In the genomic region with DNA sequence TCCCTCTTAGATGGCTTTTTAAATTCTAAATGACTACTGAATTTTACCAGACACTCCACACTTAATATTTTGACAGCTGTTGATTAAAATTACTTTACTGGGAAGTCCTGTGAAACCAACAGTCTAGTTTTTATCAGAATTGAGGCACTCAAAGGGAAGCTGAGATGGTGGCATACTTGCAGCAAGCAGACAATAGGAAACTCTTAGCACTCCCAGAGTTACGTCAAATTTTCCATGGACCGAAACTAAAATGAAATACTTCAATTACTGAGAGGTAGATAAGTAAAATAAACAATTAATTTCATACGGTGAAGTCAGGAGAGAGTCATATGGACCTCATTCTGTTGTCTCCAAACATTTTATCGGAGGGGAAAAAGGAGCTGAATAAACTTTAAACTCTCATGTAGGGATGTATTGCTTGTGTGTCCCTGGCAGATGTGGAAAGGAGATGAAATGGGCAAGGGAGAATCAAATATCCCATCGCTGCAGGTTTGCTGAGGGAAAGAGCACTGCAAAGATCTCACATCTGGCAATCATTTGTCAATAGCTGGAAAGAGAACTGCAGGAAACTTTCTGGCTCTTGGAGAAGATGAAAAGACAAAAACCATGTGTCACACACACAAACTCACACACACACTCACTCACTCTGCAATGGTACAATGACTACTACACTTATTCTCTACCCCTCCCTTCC, we compare ENCODE assay signal across 20 cellular contexts.
A peak's percentile ranks its signal among the peaks of the same experiment; 100 is the strongest.
DNase-seq lines count a peak whose midpoint lies in the region; ATAC-seq and TF ChIP-seq lines count a peak whose summit lies in the region.
"Had no signal": no experiment of that assay in that cellular context is flagged by ENCODE, and none has a peak within 500 bp of the region (broad histone marks: within the 10 kb centered on the region; RNA-seq: fewer than 3 reads in every experiment).

No MANE protein-coding gene starts in this region.

- H3K27me3 ChIP-seq in GM23338 (ENCODE audit: insufficient read depth) (no peaks in the 10 kb centered on the region), SK-N-SH (ENCODE audit: insufficient read depth) (no peaks in the 10 kb centered on the region)
- H3K27me3 ChIP-seq in naive thymus-derived CD4-positive, alpha-beta T cell (ENCODE audit: control insufficient read depth in 2 of 2, insufficient read depth in 2 of 2, low read length in 2 of 2) = no peaks in the 10 kb centered on the region

- POLR2A ChIA-PET in SK-N-SH (lab: Yijun Ruan, JAX) = no interaction called here
- POLR2A ChIA-PET in naive thymus-derived CD4-positive, alpha-beta T cell (lab: Charles Lee) = no interaction called here

- H3K9ac ChIP-seq in SK-N-SH = peak overlapping the region; percentile 7; the same call in 1 of the 2 replicates

- H3K36me3 ChIP-seq in GM23338 (ENCODE audit: insufficient read depth) (no peaks in the 10 kb centered on the region), SK-N-SH (replicated peaks in 1 of 2; ENCODE audit: control insufficient read depth in 1 of 2, insufficient read depth in 2 of 2, low read length in 1 of 2) (peaks cover 0 to 5% of the 10 kb centered on the region in 2 experiments)
- H3K36me3 ChIP-seq in naive thymus-derived CD4-positive, alpha-beta T cell (ENCODE audit: control insufficient read depth in 2 of 3, insufficient read depth in 3 of 3, low read length in 3 of 3) = no peaks in the 10 kb centered on the region

- CTCF ChIA-PET in SK-N-SH (lab: Yijun Ruan, JAX) = interaction anchor here (0.5 to 1.2 kb wide), 3 partner anchors 232 to 673 kb away, joined by 3 to 4 read pairs (median 4); no protein-coding TSS in a partner anchor
- CTCF ChIA-PET in naive thymus-derived CD4-positive, alpha-beta T cell (lab: Charles Lee) = no interaction called here

- 28% methylated on average over 5 of the region's 5 CpGs for WGBS in SK-N-SH (ENCODE audit: low lambda C conversion rate)

- ATAC-seq in GM23338 (no peak), HG02981 (IDR thresholded peaks at IDR 0.05; ENCODE audit: unreplicated experiment) (no peak)
- ATAC-seq in naive thymus-derived CD4-positive, alpha-beta T cell = no peak
- ATAC-seq: activated CD8-positive, alpha-beta memory T cell treated with anti-CD3 and anti-CD28 coated beads, Interleukin-2, amount 10 ng/mL, durations not matched to agents 7 days and 5 days; Right ventricle myocardium inferior had no signal

- H3K27ac Mint-ChIP-seq in GM23338 = peak overlapping the region; percentile 66
- H3K27ac Mint-ChIP-seq in naive thymus-derived CD4-positive, alpha-beta T cell = no peak overlapping the region
- H3K27ac Mint-ChIP-seq: activated CD8-positive, alpha-beta memory T cell treated with anti-CD3 and anti-CD28 coated beads, Interleukin-2, amount 10 ng/mL, durations not matched to agents 7 days and 5 days; CD14-positive monocyte; T-helper 2 cell treated with Interferon-gamma antibody and Interleukin-4, amounts not matched to agents 5 μg/mL and 100 μg/mL, for 36 hours had no signal

- H3K79me2 ChIP-seq in GM23338 (replicated peaks; ENCODE audit: insufficient read depth) (peaks cover 4% of the 10 kb centered on the region; the same call in 1 of the 2 replicates), SK-N-SH (ENCODE audit: insufficient read depth) (peaks cover 68% of the 10 kb centered on the region)

- H3K9me2 ChIP-seq in GM23338 (ENCODE audit: insufficient read depth) = no peaks in the 10 kb centered on the region
- no peaks in the 10 kb centered on the region for H3K9me2 ChIP-seq in SK-N-SH

- H3K27ac ChIP-seq in GM23338 (ENCODE audit: low read depth) (no peak overlapping the region), SK-N-SH (ENCODE audit: low read depth in 2 of 2, low read length in 1 of 2) (peak overlapping the region in 1 of 2 experiments; percentile 49)
- H3K27ac ChIP-seq in naive thymus-derived CD4-positive, alpha-beta T cell (ENCODE audit: low read depth, low read length) = no peak overlapping the region

- no peaks in the 10 kb centered on the region for H3K36me3 Mint-ChIP-seq in GM23338 (ENCODE audit: low read depth)
- H3K36me3 Mint-ChIP-seq in naive thymus-derived CD4-positive, alpha-beta T cell = no peaks in the 10 kb centered on the region
- H3K36me3 Mint-ChIP-seq: activated CD8-positive, alpha-beta memory T cell treated with anti-CD3 and anti-CD28 coated beads, Interleukin-2, amount 10 ng/mL, durations not matched to agents 7 days and 5 days; CD14-positive monocyte had no signal

- H3K4me1 Mint-ChIP-seq in GM23338 = peaks cover 49% of the 10 kb centered on the region
- H3K4me1 Mint-ChIP-seq in naive thymus-derived CD4-positive, alpha-beta T cell = no peaks in the 10 kb centered on the region
- H3K4me1 Mint-ChIP-seq: activated CD8-positive, alpha-beta memory T cell treated with anti-CD3 and anti-CD28 coated beads, Interleukin-2, amount 10 ng/mL, durations not matched to agents 7 days and 5 days; CD14-positive monocyte had no signal

- H3K4me3 Mint-ChIP-seq in GM23338 = no peak overlapping the region
- no peak overlapping the region for H3K4me3 Mint-ChIP-seq in naive thymus-derived CD4-positive, alpha-beta T cell
- H3K4me3 Mint-ChIP-seq: activated CD8-positive, alpha-beta memory T cell treated with anti-CD3 and anti-CD28 coated beads, Interleukin-2, amount 10 ng/mL, durations not matched to agents 7 days and 5 days; CD14-positive monocyte; T-helper 2 cell treated with Interferon-gamma antibody and Interleukin-4, amounts not matched to agents 5 μg/mL and 100 μg/mL, for 36 hours had no signal

- H2AFZ ChIP-seq in GM23338 = no peak overlapping the region
- H2AFZ ChIP-seq in SK-N-SH (ENCODE audit: low read depth) = peak overlapping the region; percentile 3; the same call in 1 of the 2 replicates

- no peaks in the 10 kb centered on the region for H3K9me3 Mint-ChIP-seq in GM23338
- peaks cover 0 to 7% (median 2%) of the 10 kb centered on the region in 11 donors for H3K9me3 Mint-ChIP-seq in naive thymus-derived CD4-positive, alpha-beta T cell

- no peak for TF ChIP-seq RAD21 in SK-N-SH (IDR thresholded peaks at IDR 0.05; ENCODE audit: low read length)

- H3K4me2 ChIP-seq in GM23338 (no peak overlapping the region), SK-N-SH (peak overlapping the region; percentile 42; the same call in 1 of the 2 replicates)

- H3K27me3 Mint-ChIP-seq in GM23338 (ENCODE audit: insufficient read depth, low read depth, poor library complexity) = peaks cover 4% of the 10 kb centered on the region
- no peaks in the 10 kb centered on the region for H3K27me3 Mint-ChIP-seq in naive thymus-derived CD4-positive, alpha-beta T cell
- H3K27me3 Mint-ChIP-seq: activated CD8-positive, alpha-beta memory T cell treated with anti-CD3 and anti-CD28 coated beads, Interleukin-2, amount 10 ng/mL, durations not matched to agents 7 days and 5 days had no signal

- no peaks in the 10 kb centered on the region for H4K20me1 ChIP-seq in GM23338 (replicated peaks; ENCODE audit: insufficient read depth)
- H4K20me1 ChIP-seq in SK-N-SH (ENCODE audit: insufficient read depth) = no peaks in the 10 kb centered on the region

- no peak for DNase-seq in GM23338 (ENCODE audit: low spot score)
- peak; percentile 14 for DNase-seq in SK-N-SH
- DNase-seq in fibroblast of mammary gland (ENCODE audit: low read depth) = peak; percentile 94
- peak; percentile 42 for DNase-seq in stromal cell of bone marrow (ENCODE audit: low read depth)
- no peak for DNase-seq in naive thymus-derived CD4-positive, alpha-beta T cell
- DNase-seq in nucleus accumbens (lab: John Stamatoyannopoulos, UW) = no peak
- no peak for DNase-seq in DMS153 (lab: John Stamatoyannopoulos, UW)
- DNase-seq: activated CD4-positive, alpha-beta T cell treated with anti-CD3 and anti-CD28 coated beads for 1 hour; activated CD8-positive, alpha-beta memory T cell treated with anti-CD3 and anti-CD28 coated beads, Interleukin-2, amount 10 ng/mL, durations not matched to agents 7 days and 5 days; activated effector memory CD4-positive, alpha-beta T cell treated with Interleukin-2 at 50 U/mL for 16 hours; cortex of kidney; DND-41; Karpas-422; kidney; NCI-H446 had no signal

- H3F3A ChIP-seq in GM23338 (replicated peaks; ENCODE audit: low read depth) = no peaks in the 10 kb centered on the region
- no peaks in the 10 kb centered on the region for H3F3A ChIP-seq in SK-N-SH (replicated peaks; ENCODE audit: insufficient read depth)

- H3K4me1 ChIP-seq in GM23338 (ENCODE audit: insufficient read depth) = peaks cover 15% of the 10 kb centered on the region
- peaks cover 14 to 20% of the 10 kb centered on the region in 2 experiments; a peak in 3 of 4 replicates for H3K4me1 ChIP-seq in SK-N-SH (ENCODE audit: control insufficient read depth in 1 of 2, insufficient read depth in 2 of 2, low read depth in 1 of 2, low read length in 1 of 2)
- no peaks in the 10 kb centered on the region for H3K4me1 ChIP-seq in naive thymus-derived CD4-positive, alpha-beta T cell (ENCODE audit: control insufficient read depth in 2 of 2, insufficient read depth in 2 of 2, low read length in 2 of 2)

- H3K9me3 ChIP-seq in SK-N-SH = no peaks in the 10 kb centered on the region
- no peaks in the 10 kb centered on the region for H3K9me3 ChIP-seq in naive thymus-derived CD4-positive, alpha-beta T cell (ENCODE audit: control insufficient read depth in 2 of 3, low read length in 3 of 3)

- H3K4me3 ChIP-seq in GM23338 (no peak overlapping the region), SK-N-SH (ENCODE audit: low read depth in 2 of 2, low read length in 1 of 2) (0 out of 4 replicates have a peak overlapping the region, but pooled peaks of 1 of the 2 experiments have one; percentile 6), fibroblast of mammary gland (ENCODE audit: control insufficient read depth, low read depth, low read length) (no peak overlapping the region)
- H3K4me3 ChIP-seq in naive thymus-derived CD4-positive, alpha-beta T cell (ENCODE audit: low read length) = no peak overlapping the region
- H3K4me3 ChIP-seq: skin epidermis had no signal

- intact Hi-C loops in naive thymus-derived CD4-positive, alpha-beta T cell (cut with micrococcal nuclease) = no loop called here

- TF ChIP-seq CTCF in GM23338 (conservative IDR thresholded peaks at IDR 0.05; ENCODE audit: low read depth in 2 of 2) (no peak), SK-N-SH (IDR thresholded peaks at IDR 0.05) (no peak), fibroblast of mammary gland (conservative IDR thresholded peaks at IDR 0.05; ENCODE audit: control insufficient read depth, insufficient read depth, low read depth, low read length) (no peak)

- TF ChIP-seq EP300 in SK-N-SH (IDR thresholded peaks at IDR 0.05; ENCODE audit: borderline replicate concordance in 1 of 2, low read depth in 1 of 2, low read length in 1 of 2) = no peak

TF ChIP-seq in GM23338, 12 proteins besides CTCF, POLR2A, EP300 and RAD21 (continues in another document):
- no peak for TF ChIP-seq EZH2phosphoT487 (IDR thresholded peaks at IDR 0.05; ENCODE audit: unreplicated experiment)
- no peak for TF ChIP-seq EZH2 (IDR thresholded peaks at IDR 0.05; ENCODE audit: low read depth, unreplicated experiment)

TF ChIP-seq in SK-N-SH, 30 proteins besides CTCF, POLR2A, EP300 and RAD21 (continues in another document):
- peak; percentile 86 for TF ChIP-seq TCF12 (IDR thresholded peaks at IDR 0.05)
- TF ChIP-seq, protein P1, sequence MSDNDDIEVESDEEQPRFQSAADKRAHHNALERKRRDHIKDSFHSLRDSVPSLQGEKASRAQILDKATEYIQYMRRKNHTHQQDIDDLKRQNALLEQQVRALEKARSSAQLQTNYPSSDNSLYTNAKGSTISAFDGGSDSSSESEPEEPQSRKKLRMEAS (IDR thresholded peaks at IDR 0.05; ENCODE audit: low read depth) = 0 out of 2 replicates have a peak, but pooled peaks have one; percentile 42
- peak; percentile 5; the same call in 1 of the 2 replicates for TF ChIP-seq FOSL2 (IDR thresholded peaks at IDR 0.05; ENCODE audit: borderline replicate concordance, low read depth)

Comparison
In these comparisons a context has a peak if more than half of its experiments do, and no peak if none do; other contexts are left out.
1. DNase-seq: peak in SK-N-SH (single experiment), fibroblast of mammary gland (single experiment) and stromal cell of bone marrow (single experiment); none in GM23338 (single experiment), naive thymus-derived CD4-positive, alpha-beta T cell (0 of 9), nucleus accumbens (0 of 56) and DMS153 (single experiment).